In genomic region chr12:90253142-90253541, GRCh38 we compare ENCODE assay signal across 1 cellular context.
TF ChIP-seq lines count a peak whose summit lies in the region.

No MANE protein-coding gene starts in this region.

TF ChIP-seq in SK-N-SH, 30 proteins besides CTCF, POLR2A, EP300 and RAD21 (continued from another document):
- TF ChIP-seq, protein P1, sequence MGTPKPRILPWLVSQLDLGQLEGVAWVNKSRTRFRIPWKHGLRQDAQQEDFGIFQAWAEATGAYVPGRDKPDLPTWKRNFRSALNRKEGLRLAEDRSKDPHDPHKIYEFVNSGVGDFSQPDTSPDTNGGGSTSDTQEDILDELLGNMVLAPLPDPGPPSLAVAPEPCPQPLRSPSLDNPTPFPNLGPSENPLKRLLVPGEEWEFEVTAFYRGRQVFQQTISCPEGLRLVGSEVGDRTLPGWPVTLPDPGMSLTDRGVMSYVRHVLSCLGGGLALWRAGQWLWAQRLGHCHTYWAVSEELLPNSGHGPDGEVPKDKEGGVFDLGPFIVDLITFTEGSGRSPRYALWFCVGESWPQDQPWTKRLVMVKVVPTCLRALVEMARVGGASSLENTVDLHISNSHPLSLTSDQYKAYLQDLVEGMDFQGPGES (IDR thresholded peaks at IDR 0.05; ENCODE audit: low read depth, low read length): no peak
- TF ChIP-seq RFX5 (IDR thresholded peaks at IDR 0.05; ENCODE audit: low read length): no peak
- no peak for TF ChIP-seq NFIC (IDR thresholded peaks at IDR 0.05; ENCODE audit: borderline replicate concordance)
- TF ChIP-seq MEF2A (IDR thresholded peaks at IDR 0.05; ENCODE audit: borderline replicate concordance, low read depth): no peak
- TF ChIP-seq JUND (IDR thresholded peaks at IDR 0.05): no peak
- TF ChIP-seq, protein P2, sequence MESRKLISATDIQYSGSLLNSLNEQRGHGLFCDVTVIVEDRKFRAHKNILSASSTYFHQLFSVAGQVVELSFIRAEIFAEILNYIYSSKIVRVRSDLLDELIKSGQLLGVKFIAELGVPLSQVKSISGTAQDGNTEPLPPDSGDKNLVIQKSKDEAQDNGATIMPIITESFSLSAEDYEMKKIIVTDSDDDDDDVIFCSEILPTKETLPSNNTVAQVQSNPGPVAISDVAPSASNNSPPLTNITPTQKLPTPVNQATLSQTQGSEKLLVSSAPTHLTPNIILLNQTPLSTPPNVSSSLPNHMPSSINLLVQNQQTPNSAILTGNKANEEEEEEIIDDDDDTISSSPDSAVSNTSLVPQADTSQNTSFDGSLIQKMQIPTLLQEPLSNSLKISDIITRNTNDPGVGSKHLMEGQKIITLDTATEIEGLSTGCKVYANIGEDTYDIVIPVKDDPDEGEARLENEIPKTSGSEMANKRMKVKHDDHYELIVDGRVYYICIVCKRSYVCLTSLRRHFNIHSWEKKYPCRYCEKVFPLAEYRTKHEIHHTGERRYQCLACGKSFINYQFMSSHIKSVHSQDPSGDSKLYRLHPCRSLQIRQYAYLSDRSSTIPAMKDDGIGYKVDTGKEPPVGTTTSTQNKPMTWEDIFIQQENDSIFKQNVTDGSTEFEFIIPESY (IDR thresholded peaks at IDR 0.05; ENCODE audit: borderline replicate concordance, low read depth): no peak
- TF ChIP-seq GATA2 (CRISPR knock-in tag; IDR thresholded peaks at IDR 0.05): no peak
- TF ChIP-seq CHD2 (IDR thresholded peaks at IDR 0.05; ENCODE audit: low read length, partially characterized antibody): no peak
